18 cellular contexts compared by ENCODE assay signal in the genomic region with DNA sequence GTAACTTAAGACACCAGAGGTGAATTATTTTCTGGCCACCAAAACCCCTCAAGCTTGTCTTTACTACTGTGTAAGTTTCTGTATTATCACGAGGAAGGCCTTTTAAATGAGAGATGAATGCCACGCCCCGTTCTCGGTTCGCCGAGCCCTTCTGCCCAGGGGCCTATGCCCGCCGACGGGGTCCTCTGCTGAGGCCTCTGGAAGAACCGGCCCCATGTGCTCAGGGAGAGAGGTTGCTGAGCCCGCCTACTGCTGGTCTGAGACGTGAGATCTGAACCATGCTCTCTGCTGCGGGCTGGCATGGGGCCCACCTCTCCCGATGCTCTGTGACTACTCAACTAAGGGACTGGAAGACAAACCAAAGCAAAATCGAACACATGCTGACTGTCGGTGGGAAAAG. TPM values are rescaled to one million over a fixed set of nuclear protein-coding genes. Genes with fewer than 3 reads are reported as not detected.
A peak's percentile ranks its signal among the peaks of the same experiment; 100 is the strongest.
DNase-seq lines count a peak whose midpoint lies in the region; ATAC-seq, FAIRE-seq and TF ChIP-seq lines count a peak whose summit lies in the region.
"Had no signal": no experiment of that assay in that cellular context is flagged by ENCODE, and none has a peak within 500 bp of the region (broad histone marks: within the 10 kb centered on the region; RNA-seq: fewer than 3 reads in every experiment).

No MANE protein-coding gene starts in this region.

- no peak for TF ChIP-seq CTCF in RWPE2 (IDR thresholded peaks at IDR 0.05; ENCODE audit: poor library complexity, severe bottlenecking)
- no peak for TF ChIP-seq CTCF in HepG2 (CRISPR knock-in tag; IDR thresholded peaks at IDR 0.05)

- no peak overlapping the region for H3K9ac ChIP-seq in HepG2 (ENCODE audit: insufficient read depth, low read depth, low read length)
- H3K9ac ChIP-seq: GM23248 had no signal

- in situ Hi-C loops in HepG2 (cut with HindIII; ENCODE audit: extremely low pct_ligation_motif_present, low pct_unique_long_range_greater_than_20kb), result no loop called here

- peak overlapping the region; percentile 30 for H3K27ac Mint-ChIP-seq in stimulated activated memory B cell treated with anti-CD40 and anti-IgM and Interleukin-4, amounts not matched to agents 10 μg/mL and 1 μg/mL and 100 μg/mL, for 72 hours
- H3K27ac Mint-ChIP-seq: CD4-positive, alpha-beta memory T cell had no signal

- CTCF ChIA-PET in HepG2 (lab: Yijun Ruan, JAX; ENCODE audit: low intra/inter-chr PET ratio, low total read pairs), result no interaction called here

- POLR2A ChIA-PET in HepG2 (lab: Yijun Ruan, JAX), result no interaction called here

- TF ChIP-seq RAD21 in HepG2 (CRISPR knock-in tag; IDR thresholded peaks at IDR 0.05), result no peak

- intact Hi-C loops in HepG2 (cut with micrococcal nuclease; ENCODE audit: unreplicated experiment), result no loop called here

- TF ChIP-seq EP300 in HepG2 (IDR thresholded peaks at IDR 0.05; ENCODE audit: low read depth in 2 of 2, low read length in 2 of 2) (no peak), HepG2 (CRISPR knock-in tag; IDR thresholded peaks at IDR 0.05; ENCODE audit: borderline replicate concordance) (no peak)

- H3K4me1 Mint-ChIP-seq in stimulated activated memory B cell treated with anti-CD40 and anti-IgM and Interleukin-4, amounts not matched to agents 10 μg/mL and 1 μg/mL and 100 μg/mL, for 72 hours, result peaks cover 36% of the 10 kb centered on the region

- H3K4me2 ChIP-seq in HepG2 (ENCODE audit: low read depth, low read length), result no peak overlapping the region

- ATAC-seq in RWPE2 (ENCODE audit: low read depth) (no peak), HepG2 (no peak), GM18502 (IDR thresholded peaks at IDR 0.05; ENCODE audit: poor library complexity, unreplicated experiment) (no peak), HG02852 (IDR thresholded peaks at IDR 0.05; ENCODE audit: unreplicated experiment) (no peak)
- ATAC-seq in stimulated activated memory B cell treated with anti-CD40 and anti-IgM and Interleukin-4, amounts not matched to agents 10 μg/mL and 1 μg/mL and 100 μg/mL, for 72 hours, result no peak
- ATAC-seq: GM12878, HCT116 had no signal

- no TSS peak for BruUV-seq in HepG2 (replicated peaks; lab: Mats Ljungman, UMichigan)

- H3K27ac ChIP-seq in RWPE2 (ENCODE audit: poor library complexity, severe bottlenecking), result no peak overlapping the region
- no peak overlapping the region for H3K27ac ChIP-seq in HepG2 (ENCODE audit: extremely low read length, insufficient read depth, low read length)
- H3K27ac ChIP-seq: GM23248 had no signal

- TF ChIP-seq POLR2A in HepG2 (IDR thresholded peaks at IDR 0.05; ENCODE audit: insufficient read depth in 1 of 2, low read depth in 2 of 2, low read length in 2 of 2), result no peak

- peaks cover 47% of the 10 kb centered on the region for H3K36me3 Mint-ChIP-seq in stimulated activated memory B cell treated with anti-CD40 and anti-IgM and Interleukin-4, amounts not matched to agents 10 μg/mL and 1 μg/mL and 100 μg/mL, for 72 hours
- H3K36me3 Mint-ChIP-seq: CD4-positive, alpha-beta memory T cell had no signal

- H3K4me3 ChIP-seq in RWPE2 (ENCODE audit: severe bottlenecking) (no peak overlapping the region), HepG2 (replicated peaks in 1 of 3; ENCODE audit: insufficient read depth in 1 of 3, low read depth in 2 of 3, low read length in 3 of 3) (no peak overlapping the region)
- H3K4me3 ChIP-seq: GM12878, GM23248 had no signal

- 95% methylated on average over 16 of the region's 16 CpGs for WGBS in HepG2 (ENCODE audit: low lambda C conversion rate)

- no peaks in the 10 kb centered on the region for H3K27me3 Mint-ChIP-seq in stimulated activated memory B cell treated with anti-CD40 and anti-IgM and Interleukin-4, amounts not matched to agents 10 μg/mL and 1 μg/mL and 100 μg/mL, for 72 hours
- H3K27me3 Mint-ChIP-seq: CD4-positive, alpha-beta memory T cell had no signal

- H4K20me1 ChIP-seq in HepG2 (ENCODE audit: insufficient read depth, low read length), result no peaks in the 10 kb centered on the region

- H3K9me3 Mint-ChIP-seq in stimulated activated memory B cell treated with anti-CD40 and anti-IgM and Interleukin-4, amounts not matched to agents 10 μg/mL and 1 μg/mL and 100 μg/mL, for 72 hours, result no peaks in the 10 kb centered on the region
- H3K9me3 Mint-ChIP-seq: CD4-positive, alpha-beta memory T cell had no signal

- H3K79me2 ChIP-seq in HepG2 (ENCODE audit: insufficient read depth, low read length), result no peaks in the 10 kb centered on the region

- no peak overlapping the region for H3K4me3 Mint-ChIP-seq in stimulated activated memory B cell treated with anti-CD40 and anti-IgM and Interleukin-4, amounts not matched to agents 10 μg/mL and 1 μg/mL and 100 μg/mL, for 72 hours
- H3K4me3 Mint-ChIP-seq: CD4-positive, alpha-beta memory T cell had no signal

- H3K9me3 ChIP-seq in RWPE2 (ENCODE audit: severe bottlenecking), result no peaks in the 10 kb centered on the region
- H3K9me3 ChIP-seq in HepG2 (ENCODE audit: low read length), result no peaks in the 10 kb centered on the region

- H3K27me3 ChIP-seq in RWPE2 (ENCODE audit: insufficient read depth, poor library complexity, severe bottlenecking) (no peaks in the 10 kb centered on the region), HepG2 (ENCODE audit: control insufficient read depth in 1 of 2, insufficient read depth in 2 of 2, low read length in 2 of 2) (no peaks in the 10 kb centered on the region)

- no peaks in the 10 kb centered on the region for H3K4me1 ChIP-seq in RWPE2 (ENCODE audit: insufficient read depth, poor library complexity, severe bottlenecking)
- H3K4me1 ChIP-seq in HepG2 (ENCODE audit: insufficient read depth, low read length), result no peaks in the 10 kb centered on the region

- peak; percentile 61 for DNase-seq in RWPE2 (ENCODE audit: low spot score)
- DNase-seq in HepG2 (ENCODE audit: low spot score), result no peak
- DNase-seq in DMS79 (lab: John Stamatoyannopoulos, UW), result no peak
- DNase-seq: C1 segment of cervical spinal cord; Calu3; CD4-positive, alpha-beta memory T cell; COR-L47; DMS153; EL; GDM1; GM23248; H7 had no signal

- no peak overlapping the region for H2AFZ ChIP-seq in HepG2 (ENCODE audit: low read length)
- H2AFZ ChIP-seq: GM23248 had no signal

- H3K36me3 ChIP-seq in RWPE2 (ENCODE audit: low read depth) (peaks cover 80% of the 10 kb centered on the region), HepG2 (replicated peaks in 1 of 2; ENCODE audit: control insufficient read depth in 1 of 2, insufficient read depth in 2 of 2, low read length in 2 of 2) (peaks cover 16 to 24% of the 10 kb centered on the region in 2 experiments; a peak in 4 of 5 replicates)

- FAIRE-seq in HepG2 (lab: Jason Lieb, UNC), result no peak
- FAIRE-seq: GM12878, H1 had no signal

TF ChIP-seq in HepG2, 621 proteins besides CTCF, POLR2A, EP300 and RAD21:
- no peak for TF ChIP-seq SOX13 (IDR thresholded peaks at IDR 0.05)
- no peak for TF ChIP-seq SOX13 (CRISPR knock-in tag; conservative IDR thresholded peaks at IDR 0.05 in 1 of 2, IDR thresholded peaks at IDR 0.05 in 1 of 2)
- peak; percentile 43 for TF ChIP-seq RBM22 (optimal IDR thresholded peaks at IDR 0.05; ENCODE audit: low read length)
- no peak for TF ChIP-seq STAG1 (CRISPR knock-in tag; IDR thresholded peaks at IDR 0.05)
- no peak for TF ChIP-seq ZNF431 (CRISPR knock-in tag; IDR thresholded peaks at IDR 0.05; ENCODE audit: borderline replicate concordance, low read depth)
- TF ChIP-seq SALL2 (CRISPR knock-in tag; IDR thresholded peaks at IDR 0.05), result no peak
- no peak for TF ChIP-seq CEBPB (IDR thresholded peaks at IDR 0.05; ENCODE audit: borderline replicate concordance, low read depth, low read length)
- no peak for TF ChIP-seq DMAP1 (CRISPR knock-in tag; IDR thresholded peaks at IDR 0.05)
- TF ChIP-seq ELF3 (CRISPR knock-in tag; IDR thresholded peaks at IDR 0.05), result no peak

RNA-seq across cellular contexts. Expression of a gene that starts 21.0 kb away (rescaled TPM):
- total RNA-seq in HepG2 (2016; rRNA removed; fragmentation: Illumina TruSeq; extraction: Trizol), result 8.2 and 33.1 TPM in 2 replicates
- 5.2 and 6.0 TPM in 2 replicates for total RNA-seq in HepG2 (2016; cell fraction: cytosol; rRNA removed; fragmentation: Illumina TruSeq; extraction: Trizol; ENCODE audit: low read depth)
- 9.3 and 30.8 TPM in 2 replicates for total RNA-seq in HepG2 (2016; cell fraction: insoluble cytoplasmic fraction; rRNA removed; fragmentation: Illumina TruSeq; extraction: Trizol)
- 7.8 and 9.0 TPM in 2 replicates for total RNA-seq in HepG2 (2016; cell fraction: membrane; rRNA removed; fragmentation: Illumina TruSeq; extraction: Trizol)
- 29.3 and 33.8 TPM in 2 replicates for total RNA-seq in HepG2 (2016; cell fraction: nucleus; rRNA removed; fragmentation: Illumina TruSeq; extraction: Trizol)
- 9.8 and 18.9 TPM in 2 replicates for polyA plus RNA-seq in HepG2 (2011; rRNA removed)
- polyA plus RNA-seq in HepG2 (2011; cell fraction: cytosol; rRNA removed), result 13.3 and 22.3 TPM in 2 replicates
- 158 and 165 TPM in 2 replicates for polyA plus RNA-seq in HepG2 (2011; cell fraction: nucleus; rRNA removed)
- polyA plus RNA-seq in HepG2 (2012), result 15.1 and 18.5 TPM in 2 replicates
- 3.8 and 4.1 TPM in 2 replicates for polyA plus RNA-seq in HepG2 (2016; cell fraction: cytosol; fragmentation: Illumina TruSeq; extraction: Trizol; ENCODE audit: low read depth)
- polyA plus RNA-seq in HepG2 (2016; cell fraction: insoluble cytoplasmic fraction; fragmentation: Illumina TruSeq; extraction: Trizol; ENCODE audit: low read depth), result 9.2 and 10.3 TPM in 2 replicates
- polyA plus RNA-seq in HepG2 (2016; cell fraction: membrane; fragmentation: Illumina TruSeq; extraction: Trizol; ENCODE audit: low read depth), result 5.6 and 6.3 TPM in 2 replicates
- polyA plus RNA-seq in HepG2 (2016; cell fraction: nucleus; fragmentation: Illumina TruSeq; extraction: Trizol; ENCODE audit: insufficient read depth, low read depth), result 62.6 and 64.7 TPM in 2 replicates
- 0.14 and 21.4 TPM in 2 replicates for polyA minus RNA-seq in HepG2 (2011; rRNA and poly(A)+ RNA removed; ENCODE audit: low replicate concordance)
- polyA minus RNA-seq in HepG2 (2011; cell fraction: cytosol; rRNA and poly(A)+ RNA removed), result 12.3 and 17.0 TPM in 2 replicates
- 14.8 and 15.0 TPM in 2 replicates for polyA minus RNA-seq in HepG2 (2011; cell fraction: nucleus; rRNA and poly(A)+ RNA removed)
- total RNA-seq: GM23248 had no signal
- polyA plus RNA-seq: GM23248 had no signal
